8 cellular contexts compared by ENCODE assay signal in the genomic region with DNA sequence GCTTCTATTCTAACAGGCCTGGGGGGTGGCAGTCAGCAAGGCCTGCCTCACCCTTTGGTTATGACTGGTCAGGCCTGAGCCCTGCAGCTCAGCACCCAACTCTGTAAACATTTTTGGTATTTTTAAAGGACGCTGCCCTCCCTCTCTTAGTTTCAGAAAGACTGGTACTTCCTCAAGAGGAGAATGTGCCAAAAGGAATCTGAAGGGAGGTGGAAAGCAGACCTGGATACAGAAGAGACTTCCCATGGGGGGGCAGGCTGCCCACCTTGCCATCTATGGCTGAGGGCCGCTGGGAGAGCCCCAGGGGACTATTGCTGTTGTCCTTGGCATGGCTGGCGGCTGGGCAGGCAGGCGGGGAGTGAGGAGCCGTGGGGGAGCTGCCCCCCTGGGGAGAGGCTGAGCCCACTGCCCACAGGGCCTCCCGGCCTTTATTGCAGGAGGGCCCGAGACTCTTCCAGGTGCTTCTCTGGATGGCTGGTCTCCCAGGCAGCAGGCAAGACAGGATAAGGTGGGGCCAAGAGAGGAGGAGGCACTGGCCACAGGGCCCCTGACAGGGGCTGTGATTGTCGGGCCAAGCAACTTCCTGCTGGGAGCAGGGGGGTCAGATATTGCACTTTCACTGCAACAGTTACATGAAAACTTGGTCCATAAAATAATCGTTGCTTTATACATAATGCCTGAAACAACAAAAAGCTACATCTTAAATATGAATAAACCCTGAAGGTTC. TPM values are rescaled to one million over a fixed set of nuclear protein-coding genes. Genes with fewer than 3 reads are reported as not detected.
DNase-seq lines count a peak whose midpoint lies in the region; ATAC-seq and TF ChIP-seq lines count a peak whose summit lies in the region.

No MANE protein-coding gene starts in this region.

- H3K9me3 ChIP-seq in HCT116 (ENCODE audit: control insufficient read depth in 1 of 2, insufficient read depth in 1 of 2, low read depth in 1 of 2, low read length in 2 of 2): no peaks in the 10 kb centered on the region
- H3K9me3 ChIP-seq in hepatocyte (ENCODE audit: low read depth): no peaks in the 10 kb centered on the region

- no peak overlapping the region for H3K27ac ChIP-seq in HCT116 (ENCODE audit: low read depth, low read length)
- peak overlapping the region; percentile 43 for H3K27ac ChIP-seq in hepatocyte
- peak overlapping the region in 16 of 21 experiments; percentile 15 to 78 (median 63) for H3K27ac ChIP-seq in skin epidermis

- peaks cover 14 to 23% of the 10 kb centered on the region in 2 experiments for H3K4me1 ChIP-seq in HCT116 (ENCODE audit: control insufficient read depth in 1 of 2, insufficient read depth in 2 of 2, low read length in 2 of 2)
- H3K4me1 ChIP-seq in hepatocyte (ENCODE audit: insufficient read depth): peaks cover 36% of the 10 kb centered on the region

- no peak for TF ChIP-seq CTCF in HCT116 (IDR thresholded peaks at IDR 0.05 in 2 of 3, conservative IDR thresholded peaks at IDR 0.05 in 1 of 3; ENCODE audit: borderline replicate concordance in 1 of 3, insufficient read depth in 1 of 3, low read depth in 2 of 3, low read length in 2 of 3)
- no peak for TF ChIP-seq CTCF in activated B cell treated with CpG ODN at 0.5 μM for 24 hours (IDR thresholded peaks at IDR 0.05)
- no peak for TF ChIP-seq CTCF in hepatocyte (IDR thresholded peaks at IDR 0.05; ENCODE audit: poor library complexity)

- no peak overlapping the region for H3K9ac ChIP-seq in HCT116 (ENCODE audit: low read length)

- intact Hi-C loops in HCT116 (cut with micrococcal nuclease): no loop called here
- intact Hi-C loops in activated B cell treated with CpG ODN at 0.5 μM for 24 hours (cut with micrococcal nuclease): loop anchor here (5.0 kb wide), 1 partner anchor 168 kb away; a partner anchor contains a TSS

- no peaks in the 10 kb centered on the region for H3K27me3 ChIP-seq in HCT116 (ENCODE audit: insufficient read depth, low read length)
- H3K27me3 ChIP-seq in hepatocyte: no peaks in the 10 kb centered on the region

- WGBS in hepatocyte (ENCODE audit: low lambda C conversion rate, missing lambda C conversion rate): 67% methylated on average over 9 of the region's 9 CpGs

- peaks cover 0 to 2% of the 10 kb centered on the region in 2 experiments; a peak in 2 of 4 replicates for H3K36me3 ChIP-seq in HCT116 (ENCODE audit: control insufficient read depth in 1 of 2, insufficient read depth in 2 of 2, low read length in 2 of 2)
- no peaks in the 10 kb centered on the region for H3K36me3 ChIP-seq in hepatocyte (replicated peaks; ENCODE audit: insufficient read depth, low read depth)

- H3K9me2 ChIP-seq in HCT116 (ENCODE audit: insufficient read depth) (no peaks in the 10 kb centered on the region), hepatocyte (replicated peaks; ENCODE audit: insufficient read depth) (no peaks in the 10 kb centered on the region)

- no peaks in the 10 kb centered on the region for H3K27me3 Mint-ChIP-seq in activated B cell treated with CpG ODN at 0.5 μM for 24 hours

- no peak for ATAC-seq in HCT116
- no peak for ATAC-seq in activated B cell treated with CpG ODN at 0.5 μM for 24 hours (ENCODE audit: low read depth)
- ATAC-seq in SK-N-SH treated with all-trans-retinoic acid at 6 μM for 48 hours: no peak
- no peak for ATAC-seq in HG02973 (IDR thresholded peaks at IDR 0.05; ENCODE audit: unreplicated experiment)

- TF ChIP-seq RAD21 in HCT116 (IDR thresholded peaks at IDR 0.05; ENCODE audit: low read depth): no peak

- H3K4me2 ChIP-seq in HCT116 (ENCODE audit: low read length) (no peak overlapping the region), hepatocyte (peak overlapping the region; percentile 25)

- H3K4me3 Mint-ChIP-seq in activated B cell treated with CpG ODN at 0.5 μM for 24 hours: no peak overlapping the region

- RAD21 ChIA-PET in HCT116 (lab: Charles Lee; ENCODE audit: low non-redundant PET in 1 of 2, low total read pairs in 2 of 2, uncharacterized antibody in 2 of 2, unreplicated experiment in 2 of 2): no interaction called here

- H3K27ac Mint-ChIP-seq in activated B cell treated with CpG ODN at 0.5 μM for 24 hours: peak overlapping the region; percentile 50

- BruUV-seq in HCT116 (replicated peaks; lab: Mats Ljungman, UMichigan): TSS peak; percentile 35

- DNase-seq in HCT116 (ENCODE audit: low read depth, low spot score) (no peak), activated B cell treated with CpG ODN at 0.5 μM for 24 hours (no peak), hepatocyte (ENCODE audit: low spot score) (no peak), GF-D8 (lab: John Stamatoyannopoulos, UW) (no peak), NCI-H748 treated with DMSO at 0.1 percent for 48 hours (lab: John Stamatoyannopoulos, UW) (no peak)

- peaks cover 39% of the 10 kb centered on the region for H3K4me1 Mint-ChIP-seq in activated B cell treated with CpG ODN at 0.5 μM for 24 hours

- POLR2A ChIA-PET in HCT116 (lab: Charles Lee): interaction anchor here (1.2 kb wide), 1 partner anchor 13 kb away, joined by 3 read pairs; no protein-coding TSS in a partner anchor
- POLR2A ChIA-PET in activated B cell treated with CpG ODN at 0.5 μM for 24 hours (lab: Charles Lee): interaction anchor here (0.5 to 1.0 kb wide), 3 partner anchors 11 to 249 kb away, joined by 3 to 6 read pairs (median 4); a partner anchor contains a TSS

- H3K79me2 ChIP-seq in HCT116 (ENCODE audit: insufficient read depth, low read length): peaks cover 20% of the 10 kb centered on the region
- H3K79me2 ChIP-seq in hepatocyte: peaks cover 35% of the 10 kb centered on the region

- no peak for TF ChIP-seq POLR2A in HCT116 (IDR thresholded peaks at IDR 0.05; ENCODE audit: borderline replicate concordance, extremely low read depth, insufficient read depth, insufficient read length)

- H4K20me1 ChIP-seq in HCT116 (ENCODE audit: insufficient read depth) (no peaks in the 10 kb centered on the region), hepatocyte (ENCODE audit: insufficient read depth, poor library complexity, severe bottlenecking) (no peaks in the 10 kb centered on the region)

- H3K36me3 Mint-ChIP-seq in activated B cell treated with CpG ODN at 0.5 μM for 24 hours (ENCODE audit: low read depth): peaks cover 29% of the 10 kb centered on the region

- no peaks in the 10 kb centered on the region for H3K9me3 Mint-ChIP-seq in activated B cell treated with CpG ODN at 0.5 μM for 24 hours

- H3K4me3 ChIP-seq in HCT116 (replicated peaks in 1 of 2; ENCODE audit: low read depth in 1 of 2, low read length in 2 of 2) (no peak overlapping the region), hepatocyte (no peak overlapping the region), skin epidermis (no peak overlapping the region)

- CTCF ChIA-PET in HCT116 (lab: Charles Lee) (no interaction called here), activated B cell treated with CpG ODN at 0.5 μM for 24 hours (lab: Charles Lee) (no interaction called here)

- H2AFZ ChIP-seq in HCT116 (ENCODE audit: low read depth, low read length, poor library complexity, severe bottlenecking) (no peak overlapping the region), hepatocyte (no peak overlapping the region)

TF ChIP-seq in HCT116, 20 proteins besides CTCF, POLR2A, EP300 and RAD21 (continues in another document):
- TF ChIP-seq CBX3 (IDR thresholded peaks at IDR 0.05; ENCODE audit: low read depth): no peak

TF ChIP-seq in SK-N-SH treated with all-trans-retinoic acid at 6 μM for 48 hours, 23 proteins besides CTCF, POLR2A, EP300 and RAD21 (continues in another document):
- TF ChIP-seq ZFP30 (CRISPR knock-in tag; IDR thresholded peaks at IDR 0.05) (no peak), ESRRG (CRISPR knock-in tag; IDR thresholded peaks at IDR 0.05) (no peak), GLIS3 (CRISPR knock-in tag; IDR thresholded peaks at IDR 0.05) (no peak)
- TF ChIP-seq, protein P1, sequence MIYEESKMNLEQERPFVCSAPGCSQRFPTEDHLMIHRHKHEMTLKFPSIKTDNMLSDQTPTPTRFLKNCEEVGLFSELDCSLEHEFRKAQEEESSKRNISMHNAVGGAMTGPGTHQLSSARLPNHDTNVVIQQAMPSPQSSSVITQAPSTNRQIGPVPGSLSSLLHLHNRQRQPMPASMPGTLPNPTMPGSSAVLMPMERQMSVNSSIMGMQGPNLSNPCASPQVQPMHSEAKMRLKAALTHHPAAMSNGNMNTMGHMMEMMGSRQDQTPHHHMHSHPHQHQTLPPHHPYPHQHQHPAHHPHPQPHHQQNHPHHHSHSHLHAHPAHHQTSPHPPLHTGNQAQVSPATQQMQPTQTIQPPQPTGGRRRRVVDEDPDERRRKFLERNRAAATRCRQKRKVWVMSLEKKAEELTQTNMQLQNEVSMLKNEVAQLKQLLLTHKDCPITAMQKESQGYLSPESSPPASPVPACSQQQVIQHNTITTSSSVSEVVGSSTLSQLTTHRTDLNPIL (CRISPR knock-in tag; IDR thresholded peaks at IDR 0.05; ENCODE audit: low read depth): no peak

RNA-seq across cellular contexts. Expression of a gene that starts 3.5 kb away (rescaled TPM):
- 128 TPM for total RNA-seq in HCT116 (2021; ENCODE audit: unreplicated experiment)
- polyA plus RNA-seq in HCT116 (2012): 178 and 187 TPM in 2 replicates
- total RNA-seq in activated B cell treated with CpG ODN at 0.5 μM for 24 hours: 163 and 178 TPM in 2 replicates
- 131 and 138 TPM in 2 replicates for total RNA-seq in hepatocyte
- polyA plus RNA-seq in hepatocyte: 248 and 284 TPM in 2 replicates

RNA-seq across cellular contexts. Expression of a gene that starts 8.9 kb away (rescaled TPM):
- total RNA-seq in HCT116 (2021; ENCODE audit: unreplicated experiment) (29.5 TPM), activated B cell treated with CpG ODN at 0.5 μM for 24 hours (21.7 and 22.8 TPM in 2 replicates), hepatocyte (11.4 and 13.4 TPM in 2 replicates)
- polyA plus RNA-seq in HCT116 (2012): 24.1 and 26.2 TPM in 2 replicates
- polyA plus RNA-seq in hepatocyte: 23.9 and 26.5 TPM in 2 replicates

RNA-seq across cellular contexts. Expression of a gene that starts 17.7 kb away (rescaled TPM):
- total RNA-seq in HCT116 (2021; ENCODE audit: unreplicated experiment) (14.7 TPM), activated B cell treated with CpG ODN at 0.5 μM for 24 hours (2.0 and 4.6 TPM in 2 replicates), hepatocyte (3.9 and 4.4 TPM in 2 replicates)
- polyA plus RNA-seq in HCT116 (2012): 9.8 and 10.6 TPM in 2 replicates
- 5.5 and 7.3 TPM in 2 replicates for polyA plus RNA-seq in hepatocyte
